Comparison of ENCODE assay signal across 14 cellular contexts in genomic region chr5:160699301-160699700, GRCh38.
A peak's percentile ranks its signal among the peaks of the same experiment; 100 is the strongest.
DNase-seq lines count a peak whose midpoint lies in the region; ATAC-seq, FAIRE-seq and TF ChIP-seq lines count a peak whose summit lies in the region.
"Had no signal": no experiment of that assay in that cellular context is flagged by ENCODE, and none has a peak within 500 bp of the region (broad histone marks: within the 10 kb centered on the region; RNA-seq: fewer than 3 reads in every experiment).

No MANE protein-coding gene starts in this region.

- H3K36me3 Mint-ChIP-seq in endodermal cell (ENCODE audit: low read depth) = no peaks in the 10 kb centered on the region

- H3K27ac ChIP-seq in endodermal cell (ENCODE audit: low read depth, low read length) (no peak overlapping the region), mesendoderm (ENCODE audit: low read depth, low read length) (no peak overlapping the region), small intestine (ENCODE audit: low read depth in 1 of 2, low read length in 1 of 2) (peak overlapping the region in 1 of 2 donors; percentile 56), PC-3 (ENCODE audit: low read length) (no peak overlapping the region)

- H3K56ac ChIP-seq in mesendoderm (ENCODE audit: low read length) = no peak overlapping the region

- no peak overlapping the region for H3K9ac ChIP-seq in endodermal cell (ENCODE audit: extremely low read depth, low read length, poor library complexity, severe bottlenecking)
- H3K9ac ChIP-seq in mesendoderm (ENCODE audit: low read length) = no peak overlapping the region
- no peak overlapping the region for H3K9ac ChIP-seq in PC-3 (ENCODE audit: low read length)

- H4K20me1 ChIP-seq in PC-3 (ENCODE audit: low read length) = no peaks in the 10 kb centered on the region

- H3K23ac ChIP-seq in mesendoderm (ENCODE audit: low read length) = no peak overlapping the region

- WGBS in endodermal cell (ENCODE audit: insufficient coverage in 1 of 2, insufficient read length in 1 of 2), 2 experiments = 67 to 83% methylated on average over 1 of the region's 1 CpG
- no CpG with 5 or more reads among the region's 1 CpG for WGBS in mesendoderm (ENCODE audit: extremely low coverage, insufficient coverage, low lambda C conversion rate)
- WGBS in small intestine, 3 donors = 8 to 41% (median 30%) methylated on average over 1 of the region's 1 CpG

- peak; percentile 22 for DNase-seq in HuH-7.5 (ENCODE audit: low spot score)
- no peak for DNase-seq in endodermal cell
- DNase-seq in mesendoderm = peak; percentile 13
- peak; percentile 89 for DNase-seq in small intestine
- no peak for DNase-seq in PC-3
- DNase-seq in epidermal melanocyte (ENCODE audit: insufficient read length, low spot score) = no peak
- DNase-seq: ACHN; CD4-positive, alpha-beta T cell; KBM-7; NCI-H1092; NCI-H1694 treated with DMSO at 0.1 percent for 48 hours; NCI-H2171 treated with DMSO at 0.1 percent for 48 hours; SHP77 treated with DMSO at 0.1 percent for 48 hours had no signal

- peak overlapping the region; percentile 8 for H3K4me3 ChIP-seq in endodermal cell (ENCODE audit: low read length)
- no peak overlapping the region for H3K4me3 ChIP-seq in mesendoderm (ENCODE audit: low read length)
- no peak overlapping the region for H3K4me3 ChIP-seq in small intestine (ENCODE audit: low read depth in 1 of 2, low read length in 2 of 2)
- no peak overlapping the region for H3K4me3 ChIP-seq in PC-3 (ENCODE audit: low read length)

- H3K9me3 Mint-ChIP-seq in endodermal cell = peaks cover 8% of the 10 kb centered on the region
- H3K9me3 Mint-ChIP-seq: CD4-positive, alpha-beta T cell had no signal

- no peak overlapping the region for H3K4me2 ChIP-seq in mesendoderm (ENCODE audit: low read length)
- H3K4me2 ChIP-seq in PC-3 (ENCODE audit: low read length) = no peak overlapping the region

- H3K79me1 ChIP-seq in mesendoderm (ENCODE audit: low read length) = no peaks in the 10 kb centered on the region

- no peak overlapping the region for H3K27ac Mint-ChIP-seq in endodermal cell
- H3K27ac Mint-ChIP-seq: CD4-positive, alpha-beta T cell had no signal

- no peak overlapping the region for H3K4me3 Mint-ChIP-seq in endodermal cell
- H3K4me3 Mint-ChIP-seq: CD4-positive, alpha-beta T cell had no signal

- H3K79me2 ChIP-seq in mesendoderm (ENCODE audit: control insufficient read depth, insufficient read depth, low read length) = no peaks in the 10 kb centered on the region
- H3K79me2 ChIP-seq in PC-3 (ENCODE audit: low read length) = no peaks in the 10 kb centered on the region

- H3K9me3 ChIP-seq in endodermal cell (ENCODE audit: control insufficient read depth, low read length) (peaks cover 11% of the 10 kb centered on the region), small intestine (ENCODE audit: control insufficient read depth, low read depth) (no peaks in the 10 kb centered on the region), PC-3 (ENCODE audit: low read length) (no peaks in the 10 kb centered on the region)

- no peak overlapping the region for H3K18ac ChIP-seq in mesendoderm (ENCODE audit: low read length)

- H2BK5ac ChIP-seq in mesendoderm (ENCODE audit: low read length) = no peak overlapping the region

- no peak overlapping the region for H2BK15ac ChIP-seq in mesendoderm (replicated peaks; ENCODE audit: low read depth)

- no TSS peak for BruUV-seq in PC-3 (replicated peaks; lab: Mats Ljungman, UMichigan)

- H2AK5ac ChIP-seq in mesendoderm (ENCODE audit: low read length) = no peak overlapping the region

- H3F3A ChIP-seq in PC-3 (ENCODE audit: low read length, unreplicated experiment) = no peaks in the 10 kb centered on the region

- no peaks in the 10 kb centered on the region for H3K27me3 ChIP-seq in endodermal cell (ENCODE audit: control insufficient read depth, insufficient read depth, low read length, poor library complexity, severe bottlenecking)
- no peaks in the 10 kb centered on the region for H3K27me3 ChIP-seq in mesendoderm (ENCODE audit: insufficient read depth, low read length, poor library complexity)
- H3K27me3 ChIP-seq in small intestine (ENCODE audit: control insufficient read depth in 2 of 2, insufficient read depth in 2 of 2, low read length in 2 of 2) = no peaks in the 10 kb centered on the region
- H3K27me3 ChIP-seq in PC-3 (ENCODE audit: low read length) = no peaks in the 10 kb centered on the region

- CTCF ChIA-PET in PC-3 (lab: Charles Lee) = interaction anchor here (0.6 kb wide), 1 partner anchor 18 kb away, joined by 3 read pairs; no protein-coding TSS in a partner anchor

- ATAC-seq in activated CD4-positive, CD25-positive, alpha-beta regulatory T cell treated with anti-CD3 and anti-CD28 coated beads, Interleukin-2, amount 50 U/mL, for 24 hours = no peak
- ATAC-seq in PC-3 = no peak

- H3K4me1 ChIP-seq in endodermal cell (ENCODE audit: control insufficient read depth, insufficient read depth, low read length) (peaks cover 3% of the 10 kb centered on the region), mesendoderm (ENCODE audit: control insufficient read depth, low read depth, low read length) (no peaks in the 10 kb centered on the region), small intestine (ENCODE audit: control insufficient read depth in 2 of 2, insufficient read depth in 1 of 2, low read depth in 1 of 2, low read length in 1 of 2) (peaks cover 5% of the 10 kb centered on the region in 2 donors), PC-3 (ENCODE audit: insufficient read depth, low read length) (no peaks in the 10 kb centered on the region)

- H4K8ac ChIP-seq in mesendoderm (ENCODE audit: low read depth, low read length) = no peak overlapping the region

- POLR2A ChIA-PET in PC-3 (lab: Charles Lee; ENCODE audit: unreplicated experiment) = no interaction called here

- no peaks in the 10 kb centered on the region for H3K9me2 ChIP-seq in PC-3 (replicated peaks; ENCODE audit: low read length)

- peak; percentile 88 for FAIRE-seq in small intestine (lab: Jason Lieb, UNC)

- no peaks in the 10 kb centered on the region for H3K36me3 ChIP-seq in endodermal cell (ENCODE audit: control insufficient read depth, insufficient read depth, low read length)
- no peaks in the 10 kb centered on the region for H3K36me3 ChIP-seq in mesendoderm (ENCODE audit: control insufficient read depth, insufficient read depth, low read length)
- H3K36me3 ChIP-seq in small intestine (ENCODE audit: control insufficient read depth in 2 of 2, insufficient read depth in 2 of 2, low read length in 2 of 2) = no peaks in the 10 kb centered on the region
- no peaks in the 10 kb centered on the region for H3K36me3 ChIP-seq in PC-3 (ENCODE audit: low read depth, low read length)

- H2AFZ ChIP-seq in PC-3 (ENCODE audit: low read length) = no peak overlapping the region

- H3K27me3 Mint-ChIP-seq in endodermal cell (ENCODE audit: insufficient read depth) = no peaks in the 10 kb centered on the region
- H3K27me3 Mint-ChIP-seq: CD4-positive, alpha-beta T cell had no signal

- H2BK120ac ChIP-seq in mesendoderm (ENCODE audit: low read depth, low read length) = no peak overlapping the region

- H3K4ac ChIP-seq in mesendoderm (ENCODE audit: low read depth, low read length) = no peak overlapping the region

- no peak overlapping the region for H4K5ac ChIP-seq in mesendoderm (ENCODE audit: low read length)

- H3K4me1 Mint-ChIP-seq in endodermal cell = peaks cover 6% of the 10 kb centered on the region

- intact Hi-C loops in PC-3 (cut with micrococcal nuclease) = no loop called here

- TF ChIP-seq CTCF in endodermal cell (conservative IDR thresholded peaks at IDR 0.05) = no peak
- TF ChIP-seq CTCF in PC-3 (conservative IDR thresholded peaks at IDR 0.05; ENCODE audit: low read depth, low read length) = no peak

Comparison
In these comparisons a context has a peak if more than half of its experiments do, and no peak if none do; other contexts are left out.
1. DNase-seq: peak in HuH-7.5 (single experiment), mesendoderm (single experiment) and small intestine (single experiment); none in endodermal cell (single experiment), PC-3 (single experiment) and epidermal melanocyte (single experiment).